Comparison of ENCODE assay signal across 2 cellular contexts in the genomic region with DNA sequence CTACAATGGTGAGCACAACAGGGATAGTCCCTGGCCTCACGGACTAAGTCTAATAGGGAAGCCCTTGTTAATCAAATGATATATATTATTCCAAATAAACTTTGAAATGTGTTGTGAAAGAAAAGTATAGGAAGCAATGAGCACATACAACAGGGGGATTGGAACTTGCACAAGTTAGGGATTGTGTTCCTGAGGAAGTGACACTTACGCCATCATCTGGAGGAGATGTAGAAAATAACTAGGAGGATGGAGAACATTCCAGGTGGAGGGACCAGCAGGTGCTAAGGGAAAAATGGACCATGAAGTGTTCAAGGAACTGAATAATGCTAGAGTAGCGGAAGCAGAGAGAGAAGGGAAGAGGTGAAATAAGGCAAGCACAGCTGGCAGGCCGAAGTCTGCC.
TF ChIP-seq lines count a peak whose summit lies in the region.

No MANE protein-coding gene starts in this region.

TF ChIP-seq in HCT116, 20 proteins besides CTCF, POLR2A, EP300 and RAD21:
- TF ChIP-seq, protein P1, sequence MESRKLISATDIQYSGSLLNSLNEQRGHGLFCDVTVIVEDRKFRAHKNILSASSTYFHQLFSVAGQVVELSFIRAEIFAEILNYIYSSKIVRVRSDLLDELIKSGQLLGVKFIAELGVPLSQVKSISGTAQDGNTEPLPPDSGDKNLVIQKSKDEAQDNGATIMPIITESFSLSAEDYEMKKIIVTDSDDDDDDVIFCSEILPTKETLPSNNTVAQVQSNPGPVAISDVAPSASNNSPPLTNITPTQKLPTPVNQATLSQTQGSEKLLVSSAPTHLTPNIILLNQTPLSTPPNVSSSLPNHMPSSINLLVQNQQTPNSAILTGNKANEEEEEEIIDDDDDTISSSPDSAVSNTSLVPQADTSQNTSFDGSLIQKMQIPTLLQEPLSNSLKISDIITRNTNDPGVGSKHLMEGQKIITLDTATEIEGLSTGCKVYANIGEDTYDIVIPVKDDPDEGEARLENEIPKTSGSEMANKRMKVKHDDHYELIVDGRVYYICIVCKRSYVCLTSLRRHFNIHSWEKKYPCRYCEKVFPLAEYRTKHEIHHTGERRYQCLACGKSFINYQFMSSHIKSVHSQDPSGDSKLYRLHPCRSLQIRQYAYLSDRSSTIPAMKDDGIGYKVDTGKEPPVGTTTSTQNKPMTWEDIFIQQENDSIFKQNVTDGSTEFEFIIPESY (IDR thresholded peaks at IDR 0.05; ENCODE audit: extremely low read depth, insufficient replicate concordance, low read length): no peak
- TF ChIP-seq SP1 (IDR thresholded peaks at IDR 0.05; ENCODE audit: low read depth): no peak
- TF ChIP-seq YY1 (IDR thresholded peaks at IDR 0.05; ENCODE audit: extremely low read depth, insufficient replicate concordance, low read depth, low read length): no peak
- TF ChIP-seq JUND (IDR thresholded peaks at IDR 0.05): no peak
- TF ChIP-seq CBX3 (IDR thresholded peaks at IDR 0.05; ENCODE audit: low read depth): no peak
- TF ChIP-seq, protein P2, sequence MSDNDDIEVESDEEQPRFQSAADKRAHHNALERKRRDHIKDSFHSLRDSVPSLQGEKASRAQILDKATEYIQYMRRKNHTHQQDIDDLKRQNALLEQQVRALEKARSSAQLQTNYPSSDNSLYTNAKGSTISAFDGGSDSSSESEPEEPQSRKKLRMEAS (IDR thresholded peaks at IDR 0.05): no peak
- TF ChIP-seq EZH2 (IDR thresholded peaks at IDR 0.05): no peak
- TF ChIP-seq ZNF274 (IDR thresholded peaks at IDR 0.05; ENCODE audit: low read depth, low read length): no peak
- TF ChIP-seq FOSL1 (IDR thresholded peaks at IDR 0.05; ENCODE audit: low read depth): no peak
- TF ChIP-seq, protein P3, sequence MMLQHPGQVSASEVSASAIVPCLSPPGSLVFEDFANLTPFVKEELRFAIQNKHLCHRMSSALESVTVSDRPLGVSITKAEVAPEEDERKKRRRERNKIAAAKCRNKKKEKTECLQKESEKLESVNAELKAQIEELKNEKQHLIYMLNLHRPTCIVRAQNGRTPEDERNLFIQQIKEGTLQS (IDR thresholded peaks at IDR 0.05): no peak
- no peak for TF ChIP-seq POLR2AphosphoS5 (IDR thresholded peaks at IDR 0.05; ENCODE audit: low read depth, low read length)
- no peak for TF ChIP-seq ELF1 (IDR thresholded peaks at IDR 0.05; ENCODE audit: borderline replicate concordance, low read depth)
- TF ChIP-seq EGR1 (IDR thresholded peaks at IDR 0.05; ENCODE audit: low read depth): no peak

TF ChIP-seq in WTC11, 78 proteins besides CTCF, POLR2A, EP300 and RAD21 (continued from another document):
- TF ChIP-seq, protein P4, sequence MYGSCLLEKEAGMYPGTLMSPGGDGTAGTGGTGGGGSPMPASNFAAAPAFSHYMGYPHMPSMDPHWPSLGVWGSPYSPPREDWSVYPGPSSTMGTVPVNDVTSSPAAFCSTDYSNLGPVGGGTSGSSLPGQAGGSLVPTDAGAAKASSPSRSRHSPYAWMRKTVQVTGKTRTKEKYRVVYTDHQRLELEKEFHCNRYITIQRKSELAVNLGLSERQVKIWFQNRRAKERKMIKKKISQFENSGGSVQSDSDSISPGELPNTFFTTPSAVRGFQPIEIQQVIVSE (CRISPR knock-in tag; IDR thresholded peaks at IDR 0.05; ENCODE audit: borderline replicate concordance): no peak
- TF ChIP-seq, protein P5, sequence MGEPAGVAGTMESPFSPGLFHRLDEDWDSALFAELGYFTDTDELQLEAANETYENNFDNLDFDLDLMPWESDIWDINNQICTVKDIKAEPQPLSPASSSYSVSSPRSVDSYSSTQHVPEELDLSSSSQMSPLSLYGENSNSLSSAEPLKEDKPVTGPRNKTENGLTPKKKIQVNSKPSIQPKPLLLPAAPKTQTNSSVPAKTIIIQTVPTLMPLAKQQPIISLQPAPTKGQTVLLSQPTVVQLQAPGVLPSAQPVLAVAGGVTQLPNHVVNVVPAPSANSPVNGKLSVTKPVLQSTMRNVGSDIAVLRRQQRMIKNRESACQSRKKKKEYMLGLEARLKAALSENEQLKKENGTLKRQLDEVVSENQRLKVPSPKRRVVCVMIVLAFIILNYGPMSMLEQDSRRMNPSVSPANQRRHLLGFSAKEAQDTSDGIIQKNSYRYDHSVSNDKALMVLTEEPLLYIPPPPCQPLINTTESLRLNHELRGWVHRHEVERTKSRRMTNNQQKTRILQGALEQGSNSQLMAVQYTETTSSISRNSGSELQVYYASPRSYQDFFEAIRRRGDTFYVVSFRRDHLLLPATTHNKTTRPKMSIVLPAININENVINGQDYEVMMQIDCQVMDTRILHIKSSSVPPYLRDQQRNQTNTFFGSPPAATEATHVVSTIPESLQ (CRISPR knock-in tag; IDR thresholded peaks at IDR 0.05): no peak
- no peak for TF ChIP-seq NFE2L1 (CRISPR knock-in tag; IDR thresholded peaks at IDR 0.05)
- TF ChIP-seq, protein P2 (CRISPR knock-in tag; IDR thresholded peaks at IDR 0.05): no peak
- no peak for TF ChIP-seq ZNF219 (CRISPR knock-in tag; IDR thresholded peaks at IDR 0.05; ENCODE audit: borderline replicate concordance)
- no peak for TF ChIP-seq SOX15 (CRISPR knock-in tag; IDR thresholded peaks at IDR 0.05)
- TF ChIP-seq ESRRA (CRISPR knock-in tag; IDR thresholded peaks at IDR 0.05; ENCODE audit: borderline replicate concordance): no peak
- TF ChIP-seq ZNF232 (CRISPR knock-in tag; IDR thresholded peaks at IDR 0.05): no peak
- TF ChIP-seq TEAD4 (CRISPR knock-in tag; IDR thresholded peaks at IDR 0.05): no peak
- no peak for TF ChIP-seq KAT7 (CRISPR knock-in tag; IDR thresholded peaks at IDR 0.05; ENCODE audit: borderline replicate concordance)
- TF ChIP-seq FOXJ3 (CRISPR knock-in tag; IDR thresholded peaks at IDR 0.05; ENCODE audit: borderline replicate concordance): no peak
- TF ChIP-seq, protein P6, sequence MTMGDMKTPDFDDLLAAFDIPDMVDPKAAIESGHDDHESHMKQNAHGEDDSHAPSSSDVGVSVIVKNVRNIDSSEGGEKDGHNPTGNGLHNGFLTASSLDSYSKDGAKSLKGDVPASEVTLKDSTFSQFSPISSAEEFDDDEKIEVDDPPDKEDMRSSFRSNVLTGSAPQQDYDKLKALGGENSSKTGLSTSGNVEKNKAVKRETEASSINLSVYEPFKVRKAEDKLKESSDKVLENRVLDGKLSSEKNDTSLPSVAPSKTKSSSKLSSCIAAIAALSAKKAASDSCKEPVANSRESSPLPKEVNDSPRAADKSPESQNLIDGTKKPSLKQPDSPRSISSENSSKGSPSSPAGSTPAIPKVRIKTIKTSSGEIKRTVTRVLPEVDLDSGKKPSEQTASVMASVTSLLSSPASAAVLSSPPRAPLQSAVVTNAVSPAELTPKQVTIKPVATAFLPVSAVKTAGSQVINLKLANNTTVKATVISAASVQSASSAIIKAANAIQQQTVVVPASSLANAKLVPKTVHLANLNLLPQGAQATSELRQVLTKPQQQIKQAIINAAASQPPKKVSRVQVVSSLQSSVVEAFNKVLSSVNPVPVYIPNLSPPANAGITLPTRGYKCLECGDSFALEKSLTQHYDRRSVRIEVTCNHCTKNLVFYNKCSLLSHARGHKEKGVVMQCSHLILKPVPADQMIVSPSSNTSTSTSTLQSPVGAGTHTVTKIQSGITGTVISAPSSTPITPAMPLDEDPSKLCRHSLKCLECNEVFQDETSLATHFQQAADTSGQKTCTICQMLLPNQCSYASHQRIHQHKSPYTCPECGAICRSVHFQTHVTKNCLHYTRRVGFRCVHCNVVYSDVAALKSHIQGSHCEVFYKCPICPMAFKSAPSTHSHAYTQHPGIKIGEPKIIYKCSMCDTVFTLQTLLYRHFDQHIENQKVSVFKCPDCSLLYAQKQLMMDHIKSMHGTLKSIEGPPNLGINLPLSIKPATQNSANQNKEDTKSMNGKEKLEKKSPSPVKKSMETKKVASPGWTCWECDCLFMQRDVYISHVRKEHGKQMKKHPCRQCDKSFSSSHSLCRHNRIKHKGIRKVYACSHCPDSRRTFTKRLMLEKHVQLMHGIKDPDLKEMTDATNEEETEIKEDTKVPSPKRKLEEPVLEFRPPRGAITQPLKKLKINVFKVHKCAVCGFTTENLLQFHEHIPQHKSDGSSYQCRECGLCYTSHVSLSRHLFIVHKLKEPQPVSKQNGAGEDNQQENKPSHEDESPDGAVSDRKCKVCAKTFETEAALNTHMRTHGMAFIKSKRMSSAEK (CRISPR knock-in tag; IDR thresholded peaks at IDR 0.05; ENCODE audit: borderline replicate concordance): no peak
